17 cellular contexts compared by ENCODE assay signal in genomic region chr15:57635300-57635944, GRCh38. TPM values are rescaled to one million over a fixed set of nuclear protein-coding genes. Genes with fewer than 3 reads are reported as not detected.
DNase-seq lines count a peak whose midpoint lies in the region; ATAC-seq and TF ChIP-seq lines count a peak whose summit lies in the region.
"Had no signal": no experiment of that assay in that cellular context is flagged by ENCODE, and none has a peak within 500 bp of the region (broad histone marks: within the 10 kb centered on the region; RNA-seq: fewer than 3 reads in every experiment).

No MANE protein-coding gene starts in this region.

- H3K4me1 ChIP-seq in lower lobe of right lung, result peaks cover 10% of the 10 kb centered on the region
- peaks cover 6% of the 10 kb centered on the region for H3K4me1 ChIP-seq in suprapubic skin

- no peak overlapping the region for H3K4me3 ChIP-seq in lower lobe of right lung
- H3K4me3 ChIP-seq in suprapubic skin, result no peak overlapping the region
- H3K4me3 ChIP-seq: PC-9 had no signal

- peak overlapping the region; percentile 65 for H3K4me3 Mint-ChIP-seq in endothelial cell (ENCODE audit: unreplicated experiment)
- H3K4me3 Mint-ChIP-seq: activated T-helper 17 cell treated with anti-CD3 and anti-CD28 coated beads, Interleukin-2, amount 50 U/mL, for 72 hours; CD4-positive, alpha-beta T cell; mesothelial cell of epicardium; stimulated activated effector memory CD8-positive, alpha-beta T cell treated with anti-CD3 and anti-CD28 coated beads, Interleukin-12 subunit alpha, Interleukin-12 subunit beta, amount 100 ng/mL, for 72 hours; T-helper 1 cell treated with Interleukin-12 subunit alpha and Interleukin-12 subunit beta and Interleukin-4 antibody, amounts not matched to agents 30 μg/mL and 1 μg/mL, for 36 hours had no signal

- intact Hi-C loops in lower lobe of right lung (cut with DNase I), result no loop called here

- peaks cover 69% of the 10 kb centered on the region for H3K36me3 Mint-ChIP-seq in endothelial cell (ENCODE audit: low read depth, unreplicated experiment)
- H3K36me3 Mint-ChIP-seq: brain; stimulated activated effector memory CD8-positive, alpha-beta T cell treated with anti-CD3 and anti-CD28 coated beads, Interleukin-12 subunit alpha, Interleukin-12 subunit beta, amount 100 ng/mL, for 72 hours had no signal

- H3K4me1 Mint-ChIP-seq in endothelial cell (ENCODE audit: unreplicated experiment), result peaks cover 34% of the 10 kb centered on the region
- H3K4me1 Mint-ChIP-seq: activated T-helper 17 cell treated with anti-CD3 and anti-CD28 coated beads, Interleukin-2, amount 50 U/mL, for 72 hours; brain; mesothelial cell of epicardium; stimulated activated effector memory CD8-positive, alpha-beta T cell treated with anti-CD3 and anti-CD28 coated beads, Interleukin-12 subunit alpha, Interleukin-12 subunit beta, amount 100 ng/mL, for 72 hours had no signal

- peaks cover 8% of the 10 kb centered on the region for H3K27me3 Mint-ChIP-seq in endothelial cell (ENCODE audit: unreplicated experiment)
- H3K27me3 Mint-ChIP-seq: brain had no signal

- H3K27ac ChIP-seq in lower lobe of right lung, result peak overlapping the region; percentile 2
- no peak overlapping the region for H3K27ac ChIP-seq in suprapubic skin
- H3K27ac ChIP-seq: epithelial cell of prostate, PC-9 had no signal

- no peak for TF ChIP-seq POLR2A in suprapubic skin (IDR thresholded peaks at IDR 0.05)

- H3K27me3 ChIP-seq in lower lobe of right lung (ENCODE audit: low read depth) (no peaks in the 10 kb centered on the region), suprapubic skin (no peaks in the 10 kb centered on the region)

- H3K9me3 ChIP-seq in lower lobe of right lung, result no peaks in the 10 kb centered on the region
- no peaks in the 10 kb centered on the region for H3K9me3 ChIP-seq in suprapubic skin

- 68% methylated on average over 7 of the region's 7 CpGs for WGBS in suprapubic skin

- peak; percentile 82 for TF ChIP-seq EP300 in suprapubic skin (IDR thresholded peaks at IDR 0.05)

- H3K36me3 ChIP-seq in lower lobe of right lung (peaks cover 30% of the 10 kb centered on the region), suprapubic skin (peaks cover 4% of the 10 kb centered on the region)

- TF ChIP-seq CTCF in LNCAP (IDR thresholded peaks at IDR 0.05), result peak; percentile 24; the same call in 1 of the 2 replicates
- no peak for TF ChIP-seq CTCF in endothelial cell (IDR thresholded peaks at IDR 0.05; ENCODE audit: unreplicated experiment)
- TF ChIP-seq CTCF in lower lobe of right lung (IDR thresholded peaks at IDR 0.05), result peak; percentile 20
- TF ChIP-seq CTCF in suprapubic skin (IDR thresholded peaks at IDR 0.05), result no peak

- H3K9me3 Mint-ChIP-seq in endothelial cell (ENCODE audit: unreplicated experiment), result no peaks in the 10 kb centered on the region
- H3K9me3 Mint-ChIP-seq: activated T-helper 17 cell treated with anti-CD3 and anti-CD28 coated beads, Interleukin-2, amount 50 U/mL, for 72 hours; brain; CD4-positive, alpha-beta T cell; mesothelial cell of epicardium; stimulated activated effector memory CD8-positive, alpha-beta T cell treated with anti-CD3 and anti-CD28 coated beads, Interleukin-12 subunit alpha, Interleukin-12 subunit beta, amount 100 ng/mL, for 72 hours; T-helper 1 cell treated with Interleukin-12 subunit alpha and Interleukin-12 subunit beta and Interleukin-4 antibody, amounts not matched to agents 30 μg/mL and 1 μg/mL, for 36 hours had no signal

- no peak overlapping the region for H3K27ac Mint-ChIP-seq in endothelial cell (ENCODE audit: unreplicated experiment)
- H3K27ac Mint-ChIP-seq: activated T-helper 17 cell treated with anti-CD3 and anti-CD28 coated beads, Interleukin-2, amount 50 U/mL, for 72 hours; CD4-positive, alpha-beta T cell; mesothelial cell of epicardium; stimulated activated effector memory CD8-positive, alpha-beta T cell treated with anti-CD3 and anti-CD28 coated beads, Interleukin-12 subunit alpha, Interleukin-12 subunit beta, amount 100 ng/mL, for 72 hours; T-helper 1 cell treated with Interleukin-12 subunit alpha and Interleukin-12 subunit beta and Interleukin-4 antibody, amounts not matched to agents 30 μg/mL and 1 μg/mL, for 36 hours had no signal

- ATAC-seq in lower lobe of right lung, result no peak
- ATAC-seq: activated T-helper 17 cell treated with anti-CD3 and anti-CD28 coated beads, Interleukin-2, amount 50 U/mL, for 72 hours; stimulated activated effector memory CD8-positive, alpha-beta T cell treated with anti-CD3 and anti-CD28 coated beads, Interleukin-12 subunit alpha, Interleukin-12 subunit beta, amount 100 ng/mL, for 72 hours had no signal

- no peak for DNase-seq in endothelial cell (ENCODE audit: low spot score)
- DNase-seq in lower lobe of right lung, result no peak
- DNase-seq in suprapubic skin (ENCODE audit: low spot score in 2 of 2), result no peak
- no peak for DNase-seq in dedifferentiated amniotic fluid mesenchymal stem cell (ENCODE audit: extremely low spot score)
- no peak for DNase-seq in activated CD4-positive, alpha-beta T cell treated with anti-CD3 and anti-CD28 coated beads, Interleukin-2, amount 50 U/mL, for 48 hours
- DNase-seq in middle frontal gyrus (ENCODE audit: extremely low spot score, low spot score), result no peak
- no peak for DNase-seq in NCI-H345 treated with DMSO at 0.1 percent for 48 hours (lab: John Stamatoyannopoulos, UW; ENCODE audit: unreplicated experiment)
- DNase-seq: activated CD4-positive, alpha-beta T cell treated with anti-CD3 and anti-CD28 coated beads, Interleukin-2, amount 50 U/mL, for 1 hour; CD4-positive, alpha-beta T cell; PC-9 had no signal

RNA-seq across cellular contexts. Expression of gene MYZAP, which starts 43.7 kb away (rescaled TPM):
- total RNA-seq in endothelial cell (ENCODE audit: unreplicated experiment) (55.3 TPM), lower lobe of right lung (41.3 TPM), suprapubic skin (10 to 100 TPM in 2 of 4 donors, 1 to 10 TPM in 2; 8.6 to 14.9 (median 11.6) TPM)
- total RNA-seq: activated T-helper 17 cell treated with anti-CD3 and anti-CD28 coated beads, Interleukin-2, amount 50 U/mL, for 72 hours had no signal

Comparison
In these comparisons a context has a peak if more than half of its experiments do, and no peak if none do; other contexts are left out.
1. CTCF ChIP-seq: peak in LNCAP (single experiment) and lower lobe of right lung (single experiment); none in endothelial cell (single experiment) and suprapubic skin (0 of 2).